In genomic region chr19:6279931-6280591, GRCh38 we compare ENCODE assay signal across 8 cellular contexts. TPM values are rescaled to one million over a fixed set of nuclear protein-coding genes. Genes with fewer than 3 reads are reported as not detected.
A peak's percentile ranks its signal among the peaks of the same experiment; 100 is the strongest.
DNase-seq lines count a peak whose midpoint lies in the region; ATAC-seq and TF ChIP-seq lines count a peak whose summit lies in the region.

TSS of gene MLLT1 (minus strand) at chr19:6279975. CDS start at chr19:6279784, 191 bp downstream.

- ATAC-seq in GM19372 (IDR thresholded peaks at IDR 0.05; ENCODE audit: low read depth, unreplicated experiment) (peak; percentile 90), HG03571 (IDR thresholded peaks at IDR 0.05; ENCODE audit: unreplicated experiment) (peak; percentile 85)

- H3K36me3 Mint-ChIP-seq in CD14-positive monocyte, result peaks cover 4 to 15% of the 10 kb centered on the region in 2 donors
- no peaks in the 10 kb centered on the region for H3K36me3 Mint-ChIP-seq in activated CD4-positive, alpha-beta memory T cell treated with anti-CD3 and anti-CD28 coated beads for 36 hours

- CTCF ChIA-PET in activated CD4-positive, alpha-beta memory T cell treated with anti-CD3 and anti-CD28 coated beads for 36 hours (lab: Charles Lee), result no interaction called here

- peak; percentile 89 for TF ChIP-seq CTCF in CD14-positive monocyte (IDR thresholded peaks at IDR 0.05)
- TF ChIP-seq CTCF in dorsolateral prefrontal cortex (IDR thresholded peaks at IDR 0.05 in 54 of 56, conservative IDR thresholded peaks at IDR 0.05 in 2 of 56; ENCODE audit: low read depth in 1 of 56, partially characterized antibody in 56 of 56), result peak; percentile 39 to 95 (median 80)
- TF ChIP-seq CTCF in lower leg skin (IDR thresholded peaks at IDR 0.05), result no peak

- H3K4me1 Mint-ChIP-seq in CD14-positive monocyte, result peaks cover 41% of the 10 kb centered on the region
- peaks cover 34% of the 10 kb centered on the region for H3K4me1 Mint-ChIP-seq in activated CD4-positive, alpha-beta memory T cell treated with anti-CD3 and anti-CD28 coated beads for 36 hours (ENCODE audit: low read depth)

- H3K4me3 ChIP-seq in dorsolateral prefrontal cortex (peak within 1 kb of the TSS; percentile 44 to 95 (median 81)), lower leg skin (ENCODE audit: low read depth, poor library complexity, severe bottlenecking) (peak within 1 kb of the TSS; percentile 57)

- intact Hi-C loops in CD14-positive monocyte (cut with micrococcal nuclease), result no loop called here
- intact Hi-C loops in activated CD4-positive, alpha-beta memory T cell treated with anti-CD3 and anti-CD28 coated beads for 36 hours (cut with micrococcal nuclease), result loop anchor here (1.0 kb wide), 1 partner anchor 145 kb away; no protein-coding TSS in a partner anchor
- intact Hi-C loops in dorsolateral prefrontal cortex (cut with DNase I), result loop anchor here (2.0 to 10.0 kb wide), 3 partner anchors 37 to 255 kb away; partner anchors contain the start of gene TNFSF9 (in 1 of the 2)
- intact Hi-C loops in lower leg skin (cut with DNase I; ENCODE audit: low total_unique reads), result loop anchor here (5.0 kb wide), 1 partner anchor 223 kb away; no protein-coding TSS in a partner anchor

- TF ChIP-seq POLR2A in lower leg skin (IDR thresholded peaks at IDR 0.05), result no peak

- DNase-seq in CD14-positive monocyte (ENCODE audit: low spot score) (peak; percentile 94), NCI-H82 treated with DMSO at 0.1 percent for 48 hours (lab: John Stamatoyannopoulos, UW; ENCODE audit: unreplicated experiment) (peak; percentile 70), dorsolateral prefrontal cortex (peak; percentile 94 to 99 (median 97)), lower leg skin (ENCODE audit: low spot score in 2 of 2) (peak; percentile 93 to 99)
- peak; percentile 98 for DNase-seq in activated CD4-positive, alpha-beta memory T cell treated with anti-CD3 and anti-CD28 coated beads for 36 hours
- DNase-seq in stimulated activated CD4-positive, alpha-beta T cell treated with anti-CD3 and anti-CD28 coated beads, Interleukin-4, amount 100 ng/mL, for 4 hours, result peak; percentile 96 to 98

- peaks cover 0 to 14% (median 5%) of the 10 kb centered on the region in 3 donors for H3K27me3 Mint-ChIP-seq in CD14-positive monocyte (ENCODE audit: low read depth in 3 of 3)
- no peaks in the 10 kb centered on the region for H3K27me3 Mint-ChIP-seq in activated CD4-positive, alpha-beta memory T cell treated with anti-CD3 and anti-CD28 coated beads for 36 hours

- peak within 1 kb of the TSS in 55 of 59 donors; percentile 1 to 87 (median 71) for H3K27ac ChIP-seq in dorsolateral prefrontal cortex

- POLR2A ChIA-PET in activated CD4-positive, alpha-beta memory T cell treated with anti-CD3 and anti-CD28 coated beads for 36 hours (lab: Charles Lee), result no interaction called here

- H3K27ac Mint-ChIP-seq in CD14-positive monocyte, result peak within 1 kb of the TSS; percentile 69 to 93 (median 89)
- H3K27ac Mint-ChIP-seq in activated CD4-positive, alpha-beta memory T cell treated with anti-CD3 and anti-CD28 coated beads for 36 hours, result peak within 1 kb of the TSS; percentile 84

- H3K4me3 Mint-ChIP-seq in CD14-positive monocyte, result peak within 1 kb of the TSS; percentile 91 to 97
- peak within 1 kb of the TSS; percentile 86 for H3K4me3 Mint-ChIP-seq in activated CD4-positive, alpha-beta memory T cell treated with anti-CD3 and anti-CD28 coated beads for 36 hours

- peaks cover under 1 to 12% (median 7%) of the 10 kb centered on the region in 7 donors for H3K9me3 Mint-ChIP-seq in CD14-positive monocyte
- no peaks in the 10 kb centered on the region for H3K9me3 Mint-ChIP-seq in activated CD4-positive, alpha-beta memory T cell treated with anti-CD3 and anti-CD28 coated beads for 36 hours

- 5 to 12% methylated on average over 20 to 40 of the region's 66 CpGs for WGBS in lower leg skin, 2 donors

- H3K27me3 ChIP-seq in dorsolateral prefrontal cortex, result no peaks in the 10 kb centered on the region

RNA-seq across cellular contexts. Expression of gene MLLT1, which starts in this region (rescaled TPM):
- polyA plus RNA-seq in CD14-positive monocyte, result under 1 TPM; 0.65 to 0.99 TPM
- total RNA-seq in activated CD4-positive, alpha-beta memory T cell treated with anti-CD3 and anti-CD28 coated beads for 36 hours, result 10 to 100 TPM; 35.7 to 37.9 TPM
- total RNA-seq in dorsolateral prefrontal cortex (100 to 1,000 TPM in 56 of 120 experiments, 10 to 100 TPM in 64; 67.9 to 201 (median 99.1) TPM), lower leg skin (10 to 100 TPM; 16.9 to 25.8 (median 24.3) TPM)

Comparison
In these comparisons a context has a peak if more than half of its experiments do, and no peak if none do; other contexts are left out.
1. Peak in every context shown above with its lines: DNase-seq, ATAC-seq, H3K4me3 ChIP-seq and H3K27ac ChIP-seq.
2. Peak in DNase-seq in CD14-positive monocyte; RNA of the gene not detected or under 1 TPM.
3. CTCF ChIP-seq: peak in CD14-positive monocyte (single experiment) and dorsolateral prefrontal cortex (56 of 56); none in lower leg skin (0 of 3).
4. intact Hi-C loops: an anchor here in activated CD4-positive, alpha-beta memory T cell treated with anti-CD3 and anti-CD28 coated beads for 36 hours (1.0 kb wide), dorsolateral prefrontal cortex (2.0 to 10.0 kb wide) and lower leg skin (5.0 kb wide); none called in CD14-positive monocyte.